12 cellular contexts compared by ENCODE assay signal in genomic region chr1:34785875-34786470, GRCh38. TPM values are rescaled to one million over a fixed set of nuclear protein-coding genes. Genes with fewer than 3 reads are reported as not detected.
DNase-seq lines count a peak whose midpoint lies in the region; ATAC-seq, FAIRE-seq and TF ChIP-seq lines count a peak whose summit lies in the region.
"Had no signal": no experiment of that assay in that cellular context is flagged by ENCODE, and none has a peak within 500 bp of the region (broad histone marks: within the 10 kb centered on the region; RNA-seq: fewer than 3 reads in every experiment).

No MANE protein-coding gene starts in this region.

- peaks cover 6% of the 10 kb centered on the region for H3K4me1 Mint-ChIP-seq in activated CD8-positive, alpha-beta T cell treated with anti-CD3 and anti-CD28 coated beads for 36 hours (ENCODE audit: low read depth)

- H3K9me3 ChIP-seq in liver (ENCODE audit: control insufficient read depth in 4 of 4, low read length in 3 of 4) (no peaks in the 10 kb centered on the region), HepG2 (ENCODE audit: low read length) (no peaks in the 10 kb centered on the region), keratinocyte (ENCODE audit: control insufficient read depth, low read depth, low read length) (no peaks in the 10 kb centered on the region)

- TF ChIP-seq RAD21 in liver (IDR thresholded peaks at IDR 0.05) (no peak), HepG2 (CRISPR knock-in tag; IDR thresholded peaks at IDR 0.05) (no peak)

- no peaks in the 10 kb centered on the region for H3K9me3 Mint-ChIP-seq in activated CD8-positive, alpha-beta T cell treated with anti-CD3 and anti-CD28 coated beads for 36 hours
- H3K9me3 Mint-ChIP-seq: CD4-positive, alpha-beta T cell had no signal

- peaks cover 38% of the 10 kb centered on the region for H3K27me3 Mint-ChIP-seq in activated CD8-positive, alpha-beta T cell treated with anti-CD3 and anti-CD28 coated beads for 36 hours

- H3K79me2 ChIP-seq in HepG2 (ENCODE audit: insufficient read depth, low read length) (no peaks in the 10 kb centered on the region), keratinocyte (ENCODE audit: control insufficient read depth, insufficient read depth, low read length) (peaks cover 50% of the 10 kb centered on the region)

- intact Hi-C loops in HepG2 (cut with micrococcal nuclease; ENCODE audit: unreplicated experiment), result loop anchor here (1.0 kb wide), 2 partner anchors 66 to 80 kb away; no protein-coding TSS in a partner anchor
- intact Hi-C loops in activated CD8-positive, alpha-beta T cell treated with anti-CD3 and anti-CD28 coated beads for 36 hours (cut with micrococcal nuclease), result loop anchor here (1.0 kb wide), 1 partner anchor 66 kb away; no protein-coding TSS in a partner anchor

- ATAC-seq in HepG2 (no peak), HG02938 (IDR thresholded peaks at IDR 0.05; ENCODE audit: unreplicated experiment) (no peak)
- ATAC-seq in activated CD8-positive, alpha-beta T cell treated with anti-CD3 and anti-CD28 coated beads for 36 hours, result peak; percentile 6

- H3K4me2 ChIP-seq in HepG2 (ENCODE audit: low read depth, low read length), result no peak overlapping the region
- H3K4me2 ChIP-seq in keratinocyte (ENCODE audit: control insufficient read depth, extremely low read depth, insufficient read depth, low read depth, low read length), result no peak overlapping the region
- H3K4me2 ChIP-seq: KMS-11 had no signal

- H4K20me1 ChIP-seq in HepG2 (ENCODE audit: insufficient read depth, low read length) (no peaks in the 10 kb centered on the region), keratinocyte (ENCODE audit: control insufficient read depth, extremely low read depth, insufficient read depth, low read length) (peaks cover 23% of the 10 kb centered on the region)

- H3K4me1 ChIP-seq in liver (ENCODE audit: control insufficient read depth in 4 of 4, insufficient read depth in 4 of 4, low read length in 3 of 4), result peaks cover 11 to 46% (median 27%) of the 10 kb centered on the region in 4 donors
- H3K4me1 ChIP-seq in HepG2 (ENCODE audit: insufficient read depth, low read length), result no peaks in the 10 kb centered on the region
- H3K4me1 ChIP-seq in keratinocyte (ENCODE audit: control insufficient read depth, extremely low read depth, insufficient read depth, low read length), result peaks cover 33% of the 10 kb centered on the region

- H3K27ac ChIP-seq in liver (ENCODE audit: low read depth in 1 of 2, low read length in 2 of 2) (peak overlapping the region; percentile 44 to 71), HepG2 (ENCODE audit: extremely low read length, insufficient read depth, low read length) (no peak overlapping the region), keratinocyte (ENCODE audit: control insufficient read depth, insufficient read depth, low read length) (no peak overlapping the region)
- H3K27ac ChIP-seq: HL-60, KMS-11 had no signal

- H3K27me3 ChIP-seq in liver (ENCODE audit: control insufficient read depth in 4 of 4, insufficient read depth in 4 of 4, low read length in 3 of 4) (no peaks in the 10 kb centered on the region), HepG2 (ENCODE audit: control insufficient read depth in 1 of 2, insufficient read depth in 2 of 2, low read length in 2 of 2) (peaks cover 5 to 20% of the 10 kb centered on the region in 2 experiments; a peak in 4 of 5 replicates), keratinocyte (ENCODE audit: control insufficient read depth, extremely low read depth, insufficient read depth, low read length) (peaks cover 4% of the 10 kb centered on the region)

- H3K4me3 ChIP-seq in liver (ENCODE audit: low read depth in 1 of 3, low read length in 3 of 3), result no peak overlapping the region
- H3K4me3 ChIP-seq in HepG2 (replicated peaks in 1 of 3; ENCODE audit: insufficient read depth in 1 of 3, low read depth in 2 of 3, low read length in 3 of 3), result no peak overlapping the region
- H3K4me3 ChIP-seq in keratinocyte (ENCODE audit: control insufficient read depth in 2 of 3, extremely low read depth in 1 of 3, insufficient read depth in 2 of 3, low read depth in 1 of 3, low read length in 3 of 3), result peak overlapping the region in 1 of 3 experiments; percentile 9

- H2AFZ ChIP-seq in HepG2 (ENCODE audit: low read length) (no peak overlapping the region), keratinocyte (ENCODE audit: control insufficient read depth, low read length) (no peak overlapping the region)

- H3K4me3 Mint-ChIP-seq in activated CD8-positive, alpha-beta T cell treated with anti-CD3 and anti-CD28 coated beads for 36 hours, result no peak overlapping the region
- H3K4me3 Mint-ChIP-seq: CD4-positive, alpha-beta T cell had no signal

- DNase-seq in HepG2 (ENCODE audit: low spot score), result no peak
- DNase-seq in activated CD8-positive, alpha-beta T cell treated with anti-CD3 and anti-CD28 coated beads for 36 hours, result no peak
- no peak for DNase-seq in keratinocyte (ENCODE audit: low read depth, low spot score)
- no peak for DNase-seq in NCI-H748 (lab: John Stamatoyannopoulos, UW; ENCODE audit: unreplicated experiment)
- no peak for DNase-seq in C1 segment of cervical spinal cord (lab: John Stamatoyannopoulos, UW)

- POLR2A ChIA-PET in HepG2 (lab: Yijun Ruan, JAX), result no interaction called here
- POLR2A ChIA-PET in activated CD8-positive, alpha-beta T cell treated with anti-CD3 and anti-CD28 coated beads for 36 hours (lab: Charles Lee), result no interaction called here

- H3K9ac ChIP-seq in liver (ENCODE audit: low read depth in 1 of 2, low read length in 2 of 2), result no peak overlapping the region
- H3K9ac ChIP-seq in HepG2 (ENCODE audit: insufficient read depth, low read depth, low read length), result no peak overlapping the region
- peak overlapping the region; percentile 4 for H3K9ac ChIP-seq in keratinocyte (ENCODE audit: control insufficient read depth, extremely low read depth, insufficient read depth, low read length)
- H3K9ac ChIP-seq: KMS-11 had no signal

- TF ChIP-seq POLR2A in HepG2 (IDR thresholded peaks at IDR 0.05; ENCODE audit: insufficient read depth in 1 of 2, low read depth in 2 of 2, low read length in 2 of 2), result no peak

- CTCF ChIA-PET in HepG2 (lab: Yijun Ruan, JAX; ENCODE audit: low intra/inter-chr PET ratio, low total read pairs), result interaction anchor here (1.1 to 3.8 kb wide), 3 partner anchors 66 to 99 kb away, joined by 3 to 81 read pairs (median 14); no protein-coding TSS in a partner anchor
- CTCF ChIA-PET in activated CD8-positive, alpha-beta T cell treated with anti-CD3 and anti-CD28 coated beads for 36 hours (lab: Charles Lee), result interaction anchor here (0.6 to 1.7 kb wide), 10 partner anchors 10 to 80 kb away, joined by 3 to 5 read pairs (median 4); no protein-coding TSS in a partner anchor

- H3K9me1 ChIP-seq in keratinocyte (ENCODE audit: control insufficient read depth, extremely low read depth, insufficient read depth, low read length), result peaks cover 2% of the 10 kb centered on the region

- no peaks in the 10 kb centered on the region for H3K36me3 Mint-ChIP-seq in activated CD8-positive, alpha-beta T cell treated with anti-CD3 and anti-CD28 coated beads for 36 hours (ENCODE audit: low read depth)

- in situ Hi-C loops in HepG2 (cut with HindIII; ENCODE audit: extremely low pct_ligation_motif_present, low pct_unique_long_range_greater_than_20kb), result loop anchor here (5.0 kb wide), 1 partner anchor 66 kb away; no protein-coding TSS in a partner anchor

- dilution Hi-C loops in keratinocyte (cut with MboI; ENCODE audit: extremely low pct_ligation_motif_present, low sequenced_read_pairs), result no loop called here

- FAIRE-seq in HepG2 (lab: Jason Lieb, UNC) (no peak), keratinocyte (lab: Jason Lieb, UNC) (no peak)

- 65% methylated on average over 4 of the region's 4 CpGs for WGBS in liver
- 0% methylated on average over 2 of the region's 4 CpGs for WGBS in HepG2 (ENCODE audit: low lambda C conversion rate)

- H3K36me3 ChIP-seq in liver (ENCODE audit: control insufficient read depth in 4 of 4, insufficient read depth in 3 of 4, low read depth in 1 of 4, low read length in 3 of 4) (no peaks in the 10 kb centered on the region), HepG2 (replicated peaks in 1 of 2; ENCODE audit: control insufficient read depth in 1 of 2, insufficient read depth in 2 of 2, low read length in 2 of 2) (no peaks in the 10 kb centered on the region), keratinocyte (ENCODE audit: control insufficient read depth in 2 of 2, extremely low read depth in 1 of 2, insufficient read depth in 2 of 2, low read length in 2 of 2) (peaks cover 15 to 35% of the 10 kb centered on the region in 2 experiments)

- TF ChIP-seq EP300 in HepG2 (IDR thresholded peaks at IDR 0.05; ENCODE audit: low read depth in 2 of 2, low read length in 2 of 2) (no peak), HepG2 (CRISPR knock-in tag; IDR thresholded peaks at IDR 0.05; ENCODE audit: borderline replicate concordance) (no peak)

- no TSS peak for BruUV-seq in HepG2 (replicated peaks; lab: Mats Ljungman, UMichigan)

- H3K27ac Mint-ChIP-seq in activated CD8-positive, alpha-beta T cell treated with anti-CD3 and anti-CD28 coated beads for 36 hours, result no peak overlapping the region
- H3K27ac Mint-ChIP-seq: CD4-positive, alpha-beta T cell had no signal

- TF ChIP-seq CTCF in liver (IDR thresholded peaks at IDR 0.05; ENCODE audit: low read depth, low read length, missing input control) (no peak), HepG2 (CRISPR knock-in tag; IDR thresholded peaks at IDR 0.05) (no peak), keratinocyte (optimal IDR thresholded peaks at IDR 0.05 in 1 of 3, IDR thresholded peaks at IDR 0.05 in 1 of 3, conservative IDR thresholded peaks at IDR 0.05 in 1 of 3; ENCODE audit: extremely low read depth in 1 of 3, insufficient read depth in 2 of 3, low read length in 3 of 3) (no peak)
- no peak for TF ChIP-seq CTCF in activated CD8-positive, alpha-beta T cell treated with anti-CD3 and anti-CD28 coated beads for 36 hours (IDR thresholded peaks at IDR 0.05)

RNA-seq across cellular contexts. Expression of gene GJB3, which starts 5.0 kb away (rescaled TPM):
- total RNA-seq in liver (under 1 TPM in 1 of 2 donors, not detected in 1; 0.33 TPM), HepG2 (2016; rRNA removed; fragmentation: Illumina TruSeq; extraction: Trizol) (not detected in 2 replicates)
- polyA plus RNA-seq in liver (under 1 TPM; 0.15 to 0.17 TPM), HepG2 (2011; rRNA removed) (not detected in 2 replicates), keratinocyte (133 to 176 TPM (median 163 TPM) in 3 replicates)
- not detected in 2 replicates for total RNA-seq in HepG2 (2016; cell fraction: cytosol; rRNA removed; fragmentation: Illumina TruSeq; extraction: Trizol; ENCODE audit: low read depth)
- total RNA-seq in HepG2 (2016; cell fraction: insoluble cytoplasmic fraction; rRNA removed; fragmentation: Illumina TruSeq; extraction: Trizol), result not detected in 2 replicates
- total RNA-seq in HepG2 (2016; cell fraction: membrane; rRNA removed; fragmentation: Illumina TruSeq; extraction: Trizol), result not detected in 2 replicates
- total RNA-seq in HepG2 (2016; cell fraction: nucleus; rRNA removed; fragmentation: Illumina TruSeq; extraction: Trizol), result not detected in 2 replicates
- polyA plus RNA-seq in HepG2 (2011; cell fraction: cytosol; rRNA removed), result not detected in 2 replicates
- polyA plus RNA-seq in HepG2 (2011; cell fraction: nucleus; rRNA removed), result not detected in 2 replicates
- not detected in 2 replicates for polyA plus RNA-seq in HepG2 (2012)
- polyA plus RNA-seq in HepG2 (2016; cell fraction: cytosol; fragmentation: Illumina TruSeq; extraction: Trizol; ENCODE audit: low read depth), result not detected in 2 replicates
- not detected in 2 replicates for polyA plus RNA-seq in HepG2 (2016; cell fraction: insoluble cytoplasmic fraction; fragmentation: Illumina TruSeq; extraction: Trizol; ENCODE audit: low read depth)
- not detected in 2 replicates for polyA plus RNA-seq in HepG2 (2016; cell fraction: membrane; fragmentation: Illumina TruSeq; extraction: Trizol; ENCODE audit: low read depth)
- not detected in 2 replicates for polyA plus RNA-seq in HepG2 (2016; cell fraction: nucleus; fragmentation: Illumina TruSeq; extraction: Trizol; ENCODE audit: insufficient read depth, low read depth)
- polyA minus RNA-seq in HepG2 (2011; rRNA and poly(A)+ RNA removed; ENCODE audit: low replicate concordance), result 32.8 TPM in 1 of 2 replicates, not detected in the other
- polyA minus RNA-seq in HepG2 (2011; cell fraction: cytosol; rRNA and poly(A)+ RNA removed), result not detected in 2 replicates
- polyA minus RNA-seq in HepG2 (2011; cell fraction: nucleus; rRNA and poly(A)+ RNA removed), result not detected in 2 replicates
- not detected for total RNA-seq in activated CD8-positive, alpha-beta T cell treated with anti-CD3 and anti-CD28 coated beads for 36 hours
- 134 TPM for polyA plus RNA-seq in keratinocyte (2011; ENCODE audit: low read depth)
- polyA plus RNA-seq in keratinocyte (2011; cell fraction: cytosol; rRNA removed), result 117 and 171 TPM in 2 replicates
- polyA plus RNA-seq in keratinocyte (2011; cell fraction: nucleus; rRNA removed), result 99.3 and 146 TPM in 2 replicates
- 162 and 186 TPM in 2 replicates for polyA plus RNA-seq in keratinocyte (2012; ENCODE audit: low replicate concordance)
- polyA minus RNA-seq in keratinocyte, result 148 to 240 TPM (median 157 TPM) in 3 replicates
- 182 TPM for polyA minus RNA-seq in keratinocyte (2011; cell fraction: cytosol; rRNA and poly(A)+ RNA removed)
- 86.3 and 93.4 TPM in 2 replicates for polyA minus RNA-seq in keratinocyte (2011; cell fraction: nucleus; rRNA and poly(A)+ RNA removed)
- total RNA-seq: A673; CD4-positive, alpha-beta T cell; G401 had no signal

RNA-seq across cellular contexts. Expression of gene GJA4, which starts 6.8 kb away (rescaled TPM):
- total RNA-seq in liver (10 to 100 TPM in 1 of 2 donors, 1 to 10 TPM in 1; 6.1 to 10.6 TPM), HepG2 (2016; rRNA removed; fragmentation: Illumina TruSeq; extraction: Trizol) (not detected in 2 replicates)
- polyA plus RNA-seq in liver (10 to 100 TPM in 1 of 2 donors, 1 to 10 TPM in 1; 7.9 to 10.3 TPM), HepG2 (2011; rRNA removed) (not detected in 2 replicates), keratinocyte (0.10 to 0.22 TPM in 2 of 3 replicates, not detected in the other)
- total RNA-seq in HepG2 (2016; cell fraction: cytosol; rRNA removed; fragmentation: Illumina TruSeq; extraction: Trizol; ENCODE audit: low read depth), result not detected in 2 replicates
- total RNA-seq in HepG2 (2016; cell fraction: insoluble cytoplasmic fraction; rRNA removed; fragmentation: Illumina TruSeq; extraction: Trizol), result not detected in 2 replicates
- total RNA-seq in HepG2 (2016; cell fraction: membrane; rRNA removed; fragmentation: Illumina TruSeq; extraction: Trizol), result not detected in 2 replicates
- not detected in 2 replicates for total RNA-seq in HepG2 (2016; cell fraction: nucleus; rRNA removed; fragmentation: Illumina TruSeq; extraction: Trizol)
- polyA plus RNA-seq in HepG2 (2011; cell fraction: cytosol; rRNA removed), result not detected in 2 replicates
- polyA plus RNA-seq in HepG2 (2011; cell fraction: nucleus; rRNA removed), result 0.12 TPM in 1 of 2 replicates, not detected in the other
- not detected in 2 replicates for polyA plus RNA-seq in HepG2 (2012)
- polyA plus RNA-seq in HepG2 (2016; cell fraction: cytosol; fragmentation: Illumina TruSeq; extraction: Trizol; ENCODE audit: low read depth), result not detected in 2 replicates
- not detected in 2 replicates for polyA plus RNA-seq in HepG2 (2016; cell fraction: insoluble cytoplasmic fraction; fragmentation: Illumina TruSeq; extraction: Trizol; ENCODE audit: low read depth)
- polyA plus RNA-seq in HepG2 (2016; cell fraction: membrane; fragmentation: Illumina TruSeq; extraction: Trizol; ENCODE audit: low read depth), result not detected in 2 replicates
- not detected in 2 replicates for polyA plus RNA-seq in HepG2 (2016; cell fraction: nucleus; fragmentation: Illumina TruSeq; extraction: Trizol; ENCODE audit: insufficient read depth, low read depth)
- 0.14 TPM in 1 of 2 replicates, not detected in the other for polyA minus RNA-seq in HepG2 (2011; rRNA and poly(A)+ RNA removed; ENCODE audit: low replicate concordance)
- polyA minus RNA-seq in HepG2 (2011; cell fraction: cytosol; rRNA and poly(A)+ RNA removed), result not detected in 2 replicates
- not detected in 2 replicates for polyA minus RNA-seq in HepG2 (2011; cell fraction: nucleus; rRNA and poly(A)+ RNA removed)
- total RNA-seq in activated CD8-positive, alpha-beta T cell treated with anti-CD3 and anti-CD28 coated beads for 36 hours, result not detected
- not detected for polyA plus RNA-seq in keratinocyte (2011; ENCODE audit: low read depth)
- 0.06 TPM in 1 of 2 replicates, not detected in the other for polyA plus RNA-seq in keratinocyte (2011; cell fraction: cytosol; rRNA removed)
- 0.11 TPM in 1 of 2 replicates, not detected in the other for polyA plus RNA-seq in keratinocyte (2011; cell fraction: nucleus; rRNA removed)
- polyA plus RNA-seq in keratinocyte (2012; ENCODE audit: low replicate concordance), result 0.10 and 0.41 TPM in 2 replicates
- polyA minus RNA-seq in keratinocyte, result 0.52 TPM in 1 of 3 replicates, not detected in the others
- not detected for polyA minus RNA-seq in keratinocyte (2011; cell fraction: cytosol; rRNA and poly(A)+ RNA removed)
- not detected in 2 replicates for polyA minus RNA-seq in keratinocyte (2011; cell fraction: nucleus; rRNA and poly(A)+ RNA removed)
- total RNA-seq: A673; CD4-positive, alpha-beta T cell; G401 had no signal

RNA-seq across cellular contexts. Expression of gene GJB4, which starts 26.4 kb away (rescaled TPM):
- not detected for total RNA-seq in liver
- not detected for polyA plus RNA-seq in liver
- total RNA-seq in HepG2 (2016; rRNA removed; fragmentation: Illumina TruSeq; extraction: Trizol), result not detected in 2 replicates
- total RNA-seq in HepG2 (2016; cell fraction: cytosol; rRNA removed; fragmentation: Illumina TruSeq; extraction: Trizol; ENCODE audit: low read depth), result not detected in 2 replicates
- total RNA-seq in HepG2 (2016; cell fraction: insoluble cytoplasmic fraction; rRNA removed; fragmentation: Illumina TruSeq; extraction: Trizol), result not detected in 2 replicates
- total RNA-seq in HepG2 (2016; cell fraction: membrane; rRNA removed; fragmentation: Illumina TruSeq; extraction: Trizol), result not detected in 2 replicates
- total RNA-seq in HepG2 (2016; cell fraction: nucleus; rRNA removed; fragmentation: Illumina TruSeq; extraction: Trizol), result not detected in 2 replicates
- not detected in 2 replicates for polyA plus RNA-seq in HepG2 (2011; rRNA removed)
- not detected in 2 replicates for polyA plus RNA-seq in HepG2 (2011; cell fraction: cytosol; rRNA removed)
- polyA plus RNA-seq in HepG2 (2011; cell fraction: nucleus; rRNA removed), result not detected in 2 replicates
- not detected in 2 replicates for polyA plus RNA-seq in HepG2 (2012)
- polyA plus RNA-seq in HepG2 (2016; cell fraction: cytosol; fragmentation: Illumina TruSeq; extraction: Trizol; ENCODE audit: low read depth), result not detected in 2 replicates
- polyA plus RNA-seq in HepG2 (2016; cell fraction: insoluble cytoplasmic fraction; fragmentation: Illumina TruSeq; extraction: Trizol; ENCODE audit: low read depth), result not detected in 2 replicates
- not detected in 2 replicates for polyA plus RNA-seq in HepG2 (2016; cell fraction: membrane; fragmentation: Illumina TruSeq; extraction: Trizol; ENCODE audit: low read depth)
- polyA plus RNA-seq in HepG2 (2016; cell fraction: nucleus; fragmentation: Illumina TruSeq; extraction: Trizol; ENCODE audit: insufficient read depth, low read depth), result not detected in 2 replicates
- 0.14 TPM in 1 of 2 replicates, not detected in the other for polyA minus RNA-seq in HepG2 (2011; rRNA and poly(A)+ RNA removed; ENCODE audit: low replicate concordance)
- polyA minus RNA-seq in HepG2 (2011; cell fraction: cytosol; rRNA and poly(A)+ RNA removed), result not detected in 2 replicates
- not detected in 2 replicates for polyA minus RNA-seq in HepG2 (2011; cell fraction: nucleus; rRNA and poly(A)+ RNA removed)
- total RNA-seq in activated CD8-positive, alpha-beta T cell treated with anti-CD3 and anti-CD28 coated beads for 36 hours, result not detected
- polyA plus RNA-seq in keratinocyte, result 18.1 to 27.2 TPM (median 25.4 TPM) in 3 replicates
- 6.6 TPM for polyA plus RNA-seq in keratinocyte (2011; ENCODE audit: low read depth)
- 11.9 and 13.7 TPM in 2 replicates for polyA plus RNA-seq in keratinocyte (2011; cell fraction: cytosol; rRNA removed)
- 34.7 and 41.3 TPM in 2 replicates for polyA plus RNA-seq in keratinocyte (2011; cell fraction: nucleus; rRNA removed)
- polyA plus RNA-seq in keratinocyte (2012; ENCODE audit: low replicate concordance), result 17.8 and 33.7 TPM in 2 replicates
- polyA minus RNA-seq in keratinocyte, result 34.8 to 46.1 TPM (median 37.2 TPM) in 3 replicates
- polyA minus RNA-seq in keratinocyte (2011; cell fraction: cytosol; rRNA and poly(A)+ RNA removed), result 26.5 TPM
- 27.1 and 35.7 TPM in 2 replicates for polyA minus RNA-seq in keratinocyte (2011; cell fraction: nucleus; rRNA and poly(A)+ RNA removed)
- total RNA-seq: A673; CD4-positive, alpha-beta T cell; G401 had no signal

RNA-seq across cellular contexts. Expression of gene GJB5, which starts 31.1 kb away (rescaled TPM):
- total RNA-seq in liver (not detected), HepG2 (2016; rRNA removed; fragmentation: Illumina TruSeq; extraction: Trizol) (not detected in 2 replicates)
- polyA plus RNA-seq in liver (not detected), HepG2 (2011; rRNA removed) (not detected in 2 replicates), keratinocyte (169 to 244 TPM (median 235 TPM) in 3 replicates)
- not detected in 2 replicates for total RNA-seq in HepG2 (2016; cell fraction: cytosol; rRNA removed; fragmentation: Illumina TruSeq; extraction: Trizol; ENCODE audit: low read depth)
- not detected in 2 replicates for total RNA-seq in HepG2 (2016; cell fraction: insoluble cytoplasmic fraction; rRNA removed; fragmentation: Illumina TruSeq; extraction: Trizol)
- total RNA-seq in HepG2 (2016; cell fraction: membrane; rRNA removed; fragmentation: Illumina TruSeq; extraction: Trizol), result not detected in 2 replicates
- total RNA-seq in HepG2 (2016; cell fraction: nucleus; rRNA removed; fragmentation: Illumina TruSeq; extraction: Trizol), result not detected in 2 replicates
- polyA plus RNA-seq in HepG2 (2011; cell fraction: cytosol; rRNA removed), result not detected in 2 replicates
- not detected in 2 replicates for polyA plus RNA-seq in HepG2 (2011; cell fraction: nucleus; rRNA removed)
- polyA plus RNA-seq in HepG2 (2012), result not detected in 2 replicates
- not detected in 2 replicates for polyA plus RNA-seq in HepG2 (2016; cell fraction: cytosol; fragmentation: Illumina TruSeq; extraction: Trizol; ENCODE audit: low read depth)
- polyA plus RNA-seq in HepG2 (2016; cell fraction: insoluble cytoplasmic fraction; fragmentation: Illumina TruSeq; extraction: Trizol; ENCODE audit: low read depth), result not detected in 2 replicates
- not detected in 2 replicates for polyA plus RNA-seq in HepG2 (2016; cell fraction: membrane; fragmentation: Illumina TruSeq; extraction: Trizol; ENCODE audit: low read depth)
- not detected in 2 replicates for polyA plus RNA-seq in HepG2 (2016; cell fraction: nucleus; fragmentation: Illumina TruSeq; extraction: Trizol; ENCODE audit: insufficient read depth, low read depth)
- 16.6 TPM in 1 of 2 replicates, not detected in the other for polyA minus RNA-seq in HepG2 (2011; rRNA and poly(A)+ RNA removed; ENCODE audit: low replicate concordance)
- not detected in 2 replicates for polyA minus RNA-seq in HepG2 (2011; cell fraction: cytosol; rRNA and poly(A)+ RNA removed)
- not detected in 2 replicates for polyA minus RNA-seq in HepG2 (2011; cell fraction: nucleus; rRNA and poly(A)+ RNA removed)
- total RNA-seq in activated CD8-positive, alpha-beta T cell treated with anti-CD3 and anti-CD28 coated beads for 36 hours, result not detected
- 16.9 TPM for polyA plus RNA-seq in keratinocyte (2011; ENCODE audit: low read depth)
- 184 and 225 TPM in 2 replicates for polyA plus RNA-seq in keratinocyte (2011; cell fraction: cytosol; rRNA removed)
- 188 and 240 TPM in 2 replicates for polyA plus RNA-seq in keratinocyte (2011; cell fraction: nucleus; rRNA removed)
- polyA plus RNA-seq in keratinocyte (2012; ENCODE audit: low replicate concordance), result 127 and 143 TPM in 2 replicates
- polyA minus RNA-seq in keratinocyte, result 168 to 267 TPM (median 240 TPM) in 3 replicates
- polyA minus RNA-seq in keratinocyte (2011; cell fraction: cytosol; rRNA and poly(A)+ RNA removed), result 121 TPM
- 61.0 and 79.7 TPM in 2 replicates for polyA minus RNA-seq in keratinocyte (2011; cell fraction: nucleus; rRNA and poly(A)+ RNA removed)
- total RNA-seq: A673; CD4-positive, alpha-beta T cell had no signal

Comparison
In these comparisons a context has a peak if more than half of its experiments do, and no peak if none do; other contexts are left out.
1. H3K27ac ChIP-seq: peak in liver (2 of 2); none in HepG2 (single experiment) and keratinocyte (single experiment).